Comparison of ENCODE assay signal across 18 cellular contexts in genomic region chr17:37065486-37066321, GRCh38.
"Had no signal": no experiment of that assay in that cellular context is flagged by ENCODE, and none has a peak within 500 bp of the region (broad histone marks: within the 10 kb centered on the region; RNA-seq: fewer than 3 reads in every experiment).

No MANE protein-coding gene starts in this region.

- ATAC-seq: left ventricle myocardium superior, psoas muscle, right cardiac atrium had no signal

- H3K4me1 Mint-ChIP-seq: activated naive CD8-positive, alpha-beta T cell treated with anti-CD3 and anti-CD28 coated beads for 36 hours had no signal

- H3K4me3 ChIP-seq: cardiac muscle cell, esophagus squamous epithelium, psoas muscle, suprapubic skin, transverse colon had no signal

- H3K27me3 Mint-ChIP-seq: activated CD4-positive, alpha-beta memory T cell treated with anti-CD3 and anti-CD28 coated beads for 36 hours; activated naive CD8-positive, alpha-beta T cell treated with anti-CD3 and anti-CD28 coated beads for 36 hours; stimulated activated naive CD8-positive, alpha-beta T cell treated with anti-CD3 and anti-CD28 coated beads, Interleukin-15, Interleukin-2, amounts not matched to agents 100 ng/mL and 50 ng/mL, for 24 hours had no signal

- H3K9me3 ChIP-seq: esophagus squamous epithelium, psoas muscle, suprapubic skin, transverse colon had no signal

- H3K9me3 Mint-ChIP-seq: activated CD4-positive, alpha-beta memory T cell treated with anti-CD3 and anti-CD28 coated beads for 36 hours; activated naive CD8-positive, alpha-beta T cell treated with anti-CD3 and anti-CD28 coated beads for 36 hours; dendritic cell treated with granulocyte-macrophage colony-stimulating factor and Interleukin-4, amounts not matched to agents 40 ng/mL and 50 ng/mL, for 4 days; stimulated activated naive CD8-positive, alpha-beta T cell treated with anti-CD3 and anti-CD28 coated beads, Interleukin-15, Interleukin-2, amounts not matched to agents 100 ng/mL and 50 ng/mL, for 24 hours; T-helper 2 cell treated with Interferon-gamma antibody and Interleukin-4, amounts not matched to agents 5 μg/mL and 100 μg/mL, for 36 hours had no signal

- H3K27ac Mint-ChIP-seq: activated CD4-positive, alpha-beta memory T cell treated with anti-CD3 and anti-CD28 coated beads for 36 hours; activated naive CD8-positive, alpha-beta T cell treated with anti-CD3 and anti-CD28 coated beads for 36 hours; dendritic cell treated with granulocyte-macrophage colony-stimulating factor and Interleukin-4, amounts not matched to agents 40 ng/mL and 50 ng/mL, for 4 days; nephron progenitor cell; stimulated activated naive CD8-positive, alpha-beta T cell treated with anti-CD3 and anti-CD28 coated beads, Interleukin-15, Interleukin-2, amounts not matched to agents 100 ng/mL and 50 ng/mL, for 24 hours; T-helper 2 cell treated with Interferon-gamma antibody and Interleukin-4, amounts not matched to agents 5 μg/mL and 100 μg/mL, for 36 hours had no signal

- DNase-seq: activated CD4-positive, alpha-beta memory T cell treated with anti-CD3 and anti-CD28 coated beads for 36 hours; activated CD4-positive, alpha-beta T cell treated with anti-CD3 and anti-CD28 coated beads for 4 hours; activated naive CD4-positive, alpha-beta T cell; activated naive CD8-positive, alpha-beta T cell treated with anti-CD3 and anti-CD28 coated beads for 36 hours; activated T-cell treated with anti-CD3 and anti-CD28 coated beads for 4 hours; amniotic stem cell; effector CD8-positive, alpha-beta T cell; esophagus squamous epithelium; left ventricle myocardium superior; nephron progenitor cell; psoas muscle; right cardiac atrium; transverse colon had no signal

- H3K4me3 Mint-ChIP-seq: activated CD4-positive, alpha-beta memory T cell treated with anti-CD3 and anti-CD28 coated beads for 36 hours; activated naive CD8-positive, alpha-beta T cell treated with anti-CD3 and anti-CD28 coated beads for 36 hours; dendritic cell treated with granulocyte-macrophage colony-stimulating factor and Interleukin-4, amounts not matched to agents 40 ng/mL and 50 ng/mL, for 4 days; stimulated activated naive CD8-positive, alpha-beta T cell treated with anti-CD3 and anti-CD28 coated beads, Interleukin-15, Interleukin-2, amounts not matched to agents 100 ng/mL and 50 ng/mL, for 24 hours; T-helper 2 cell treated with Interferon-gamma antibody and Interleukin-4, amounts not matched to agents 5 μg/mL and 100 μg/mL, for 36 hours had no signal

- H3K36me3 Mint-ChIP-seq: activated CD4-positive, alpha-beta memory T cell treated with anti-CD3 and anti-CD28 coated beads for 36 hours; activated naive CD8-positive, alpha-beta T cell treated with anti-CD3 and anti-CD28 coated beads for 36 hours had no signal

- H3K36me3 ChIP-seq: cardiac muscle cell, esophagus squamous epithelium, suprapubic skin, transverse colon had no signal

- H3K27ac ChIP-seq: cardiac muscle cell, esophagus squamous epithelium, psoas muscle, suprapubic skin, transverse colon had no signal
